ENCODE assay signal across 2 cellular contexts in the genomic region with DNA sequence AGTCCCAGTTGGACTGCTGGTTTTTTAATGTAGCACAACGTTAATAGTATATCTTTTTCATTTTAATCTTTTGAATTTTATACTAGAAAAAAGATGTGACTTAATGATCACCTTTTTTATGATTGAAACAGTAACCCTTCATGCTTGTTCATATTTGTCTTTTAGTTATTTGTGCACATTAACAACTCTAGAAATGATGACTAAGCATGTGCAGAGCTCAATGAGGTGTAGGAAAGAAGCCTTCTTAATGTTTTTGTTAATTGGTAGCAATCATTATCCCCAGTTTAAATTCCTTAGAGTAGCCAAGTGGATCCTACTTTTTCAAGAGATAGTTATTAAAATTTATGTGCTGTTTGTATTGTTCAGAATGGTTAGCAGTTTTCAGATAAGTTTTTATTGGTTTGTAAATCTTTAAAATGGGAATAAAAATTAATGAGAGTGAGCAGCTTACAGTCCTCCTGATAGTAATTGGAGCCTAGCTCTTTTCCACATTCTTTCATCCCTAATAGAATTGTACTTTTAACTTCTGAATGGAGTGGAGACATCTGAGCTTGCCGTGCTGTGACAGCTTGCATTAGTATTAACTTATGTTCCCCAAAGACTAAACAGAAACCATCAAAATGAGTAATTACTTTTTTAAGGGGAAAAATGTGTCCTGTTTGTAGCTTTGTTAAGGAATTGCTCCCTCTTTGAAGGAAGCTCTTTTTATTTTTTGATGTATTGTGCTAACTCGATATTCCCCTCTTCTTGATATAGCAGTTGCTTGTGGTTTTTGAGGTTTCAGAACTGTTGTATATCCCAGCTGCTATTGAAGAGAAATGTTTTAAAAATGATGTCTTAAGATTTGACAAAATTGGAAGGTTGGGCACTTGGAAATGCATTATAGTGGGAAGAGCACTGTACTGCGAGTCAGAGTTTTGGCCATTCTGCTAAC.
TF ChIP-seq lines count a peak whose summit lies in the region.

No MANE protein-coding gene starts in this region.

TF ChIP-seq in IMR-90, 13 proteins besides CTCF, POLR2A, EP300 and RAD21:
- TF ChIP-seq, protein P1, sequence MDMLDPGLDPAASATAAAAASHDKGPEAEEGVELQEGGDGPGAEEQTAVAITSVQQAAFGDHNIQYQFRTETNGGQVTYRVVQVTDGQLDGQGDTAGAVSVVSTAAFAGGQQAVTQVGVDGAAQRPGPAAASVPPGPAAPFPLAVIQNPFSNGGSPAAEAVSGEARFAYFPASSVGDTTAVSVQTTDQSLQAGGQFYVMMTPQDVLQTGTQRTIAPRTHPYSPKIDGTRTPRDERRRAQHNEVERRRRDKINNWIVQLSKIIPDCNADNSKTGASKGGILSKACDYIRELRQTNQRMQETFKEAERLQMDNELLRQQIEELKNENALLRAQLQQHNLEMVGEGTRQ (IDR thresholded peaks at IDR 0.05; ENCODE audit: low read depth, low read length) = no peak
- TF ChIP-seq MAFK (IDR thresholded peaks at IDR 0.05; ENCODE audit: low read depth, low read length) (peak; percentile 83), RFX5 (IDR thresholded peaks at IDR 0.05; ENCODE audit: low read depth, low read length) (no peak), RCOR1 (IDR thresholded peaks at IDR 0.05; ENCODE audit: insufficient replicate concordance, low read length) (no peak)

TF ChIP-seq in GM12878, 131 proteins besides CTCF, POLR2A, EP300 and RAD21:
- TF ChIP-seq PAX8 (IDR thresholded peaks at IDR 0.05) = no peak
- TF ChIP-seq, protein P2, sequence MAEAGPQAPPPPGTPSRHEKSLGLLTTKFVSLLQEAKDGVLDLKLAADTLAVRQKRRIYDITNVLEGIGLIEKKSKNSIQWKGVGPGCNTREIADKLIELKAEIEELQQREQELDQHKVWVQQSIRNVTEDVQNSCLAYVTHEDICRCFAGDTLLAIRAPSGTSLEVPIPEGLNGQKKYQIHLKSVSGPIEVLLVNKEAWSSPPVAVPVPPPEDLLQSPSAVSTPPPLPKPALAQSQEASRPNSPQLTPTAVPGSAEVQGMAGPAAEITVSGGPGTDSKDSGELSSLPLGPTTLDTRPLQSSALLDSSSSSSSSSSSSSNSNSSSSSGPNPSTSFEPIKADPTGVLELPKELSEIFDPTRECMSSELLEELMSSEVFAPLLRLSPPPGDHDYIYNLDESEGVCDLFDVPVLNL (IDR thresholded peaks at IDR 0.05; ENCODE audit: low read depth, low read length) = no peak
- no peak for TF ChIP-seq RCOR1 (conservative IDR thresholded peaks at IDR 0.05; ENCODE audit: low read depth, low read length)
- TF ChIP-seq ZNF24 (IDR thresholded peaks at IDR 0.05) = no peak
- no peak for TF ChIP-seq ZBTB11 (CRISPR knock-in tag; IDR thresholded peaks at IDR 0.05)
- 0 out of 2 replicates have a peak, but pooled peaks have one; percentile 18 for TF ChIP-seq CBFB (IDR thresholded peaks at IDR 0.05; ENCODE audit: low read depth)
- TF ChIP-seq, protein P3, sequence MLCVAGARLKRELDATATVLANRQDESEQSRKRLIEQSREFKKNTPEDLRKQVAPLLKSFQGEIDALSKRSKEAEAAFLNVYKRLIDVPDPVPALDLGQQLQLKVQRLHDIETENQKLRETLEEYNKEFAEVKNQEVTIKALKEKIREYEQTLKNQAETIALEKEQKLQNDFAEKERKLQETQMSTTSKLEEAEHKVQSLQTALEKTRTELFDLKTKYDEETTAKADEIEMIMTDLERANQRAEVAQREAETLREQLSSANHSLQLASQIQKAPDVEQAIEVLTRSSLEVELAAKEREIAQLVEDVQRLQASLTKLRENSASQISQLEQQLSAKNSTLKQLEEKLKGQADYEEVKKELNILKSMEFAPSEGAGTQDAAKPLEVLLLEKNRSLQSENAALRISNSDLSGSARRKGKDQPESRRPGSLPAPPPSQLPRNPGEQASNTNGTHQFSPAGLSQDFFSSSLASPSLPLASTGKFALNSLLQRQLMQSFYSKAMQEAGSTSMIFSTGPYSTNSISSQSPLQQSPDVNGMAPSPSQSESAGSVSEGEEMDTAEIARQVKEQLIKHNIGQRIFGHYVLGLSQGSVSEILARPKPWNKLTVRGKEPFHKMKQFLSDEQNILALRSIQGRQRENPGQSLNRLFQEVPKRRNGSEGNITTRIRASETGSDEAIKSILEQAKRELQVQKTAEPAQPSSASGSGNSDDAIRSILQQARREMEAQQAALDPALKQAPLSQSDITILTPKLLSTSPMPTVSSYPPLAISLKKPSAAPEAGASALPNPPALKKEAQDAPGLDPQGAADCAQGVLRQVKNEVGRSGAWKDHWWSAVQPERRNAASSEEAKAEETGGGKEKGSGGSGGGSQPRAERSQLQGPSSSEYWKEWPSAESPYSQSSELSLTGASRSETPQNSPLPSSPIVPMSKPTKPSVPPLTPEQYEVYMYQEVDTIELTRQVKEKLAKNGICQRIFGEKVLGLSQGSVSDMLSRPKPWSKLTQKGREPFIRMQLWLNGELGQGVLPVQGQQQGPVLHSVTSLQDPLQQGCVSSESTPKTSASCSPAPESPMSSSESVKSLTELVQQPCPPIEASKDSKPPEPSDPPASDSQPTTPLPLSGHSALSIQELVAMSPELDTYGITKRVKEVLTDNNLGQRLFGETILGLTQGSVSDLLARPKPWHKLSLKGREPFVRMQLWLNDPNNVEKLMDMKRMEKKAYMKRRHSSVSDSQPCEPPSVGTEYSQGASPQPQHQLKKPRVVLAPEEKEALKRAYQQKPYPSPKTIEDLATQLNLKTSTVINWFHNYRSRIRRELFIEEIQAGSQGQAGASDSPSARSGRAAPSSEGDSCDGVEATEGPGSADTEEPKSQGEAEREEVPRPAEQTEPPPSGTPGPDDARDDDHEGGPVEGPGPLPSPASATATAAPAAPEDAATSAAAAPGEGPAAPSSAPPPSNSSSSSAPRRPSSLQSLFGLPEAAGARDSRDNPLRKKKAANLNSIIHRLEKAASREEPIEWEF (IDR thresholded peaks at IDR 0.05; ENCODE audit: insufficient replicate concordance, low read depth, low read length) = no peak
- TF ChIP-seq NRF1 (conservative IDR thresholded peaks at IDR 0.05; ENCODE audit: low read depth, low read length) = no peak
- no peak for TF ChIP-seq MXI1 (IDR thresholded peaks at IDR 0.05; ENCODE audit: low read depth, low read length)
- TF ChIP-seq ETV6 (conservative IDR thresholded peaks at IDR 0.05 in 1 of 2, IDR thresholded peaks at IDR 0.05 in 1 of 2; ENCODE audit: borderline replicate concordance in 1 of 2, low read depth in 1 of 2) = no peak
- TF ChIP-seq, protein P4, sequence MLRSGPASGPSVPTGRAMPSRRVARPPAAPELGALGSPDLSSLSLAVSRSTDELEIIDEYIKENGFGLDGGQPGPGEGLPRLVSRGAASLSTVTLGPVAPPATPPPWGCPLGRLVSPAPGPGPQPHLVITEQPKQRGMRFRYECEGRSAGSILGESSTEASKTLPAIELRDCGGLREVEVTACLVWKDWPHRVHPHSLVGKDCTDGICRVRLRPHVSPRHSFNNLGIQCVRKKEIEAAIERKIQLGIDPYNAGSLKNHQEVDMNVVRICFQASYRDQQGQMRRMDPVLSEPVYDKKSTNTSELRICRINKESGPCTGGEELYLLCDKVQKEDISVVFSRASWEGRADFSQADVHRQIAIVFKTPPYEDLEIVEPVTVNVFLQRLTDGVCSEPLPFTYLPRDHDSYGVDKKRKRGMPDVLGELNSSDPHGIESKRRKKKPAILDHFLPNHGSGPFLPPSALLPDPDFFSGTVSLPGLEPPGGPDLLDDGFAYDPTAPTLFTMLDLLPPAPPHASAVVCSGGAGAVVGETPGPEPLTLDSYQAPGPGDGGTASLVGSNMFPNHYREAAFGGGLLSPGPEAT (IDR thresholded peaks at IDR 0.05; ENCODE audit: low read depth) = no peak
- TF ChIP-seq NFYA (IDR thresholded peaks at IDR 0.05; ENCODE audit: borderline replicate concordance, low read depth, low read length) = no peak
- TF ChIP-seq MYB (IDR thresholded peaks at IDR 0.05; ENCODE audit: borderline replicate concordance, low read depth, low read length) = no peak
- TF ChIP-seq KDM1A (IDR thresholded peaks at IDR 0.05; ENCODE audit: borderline replicate concordance) = no peak
- TF ChIP-seq RUNX3 (IDR thresholded peaks at IDR 0.05; ENCODE audit: low read length) = peak; percentile 77
- TF ChIP-seq, protein P5, sequence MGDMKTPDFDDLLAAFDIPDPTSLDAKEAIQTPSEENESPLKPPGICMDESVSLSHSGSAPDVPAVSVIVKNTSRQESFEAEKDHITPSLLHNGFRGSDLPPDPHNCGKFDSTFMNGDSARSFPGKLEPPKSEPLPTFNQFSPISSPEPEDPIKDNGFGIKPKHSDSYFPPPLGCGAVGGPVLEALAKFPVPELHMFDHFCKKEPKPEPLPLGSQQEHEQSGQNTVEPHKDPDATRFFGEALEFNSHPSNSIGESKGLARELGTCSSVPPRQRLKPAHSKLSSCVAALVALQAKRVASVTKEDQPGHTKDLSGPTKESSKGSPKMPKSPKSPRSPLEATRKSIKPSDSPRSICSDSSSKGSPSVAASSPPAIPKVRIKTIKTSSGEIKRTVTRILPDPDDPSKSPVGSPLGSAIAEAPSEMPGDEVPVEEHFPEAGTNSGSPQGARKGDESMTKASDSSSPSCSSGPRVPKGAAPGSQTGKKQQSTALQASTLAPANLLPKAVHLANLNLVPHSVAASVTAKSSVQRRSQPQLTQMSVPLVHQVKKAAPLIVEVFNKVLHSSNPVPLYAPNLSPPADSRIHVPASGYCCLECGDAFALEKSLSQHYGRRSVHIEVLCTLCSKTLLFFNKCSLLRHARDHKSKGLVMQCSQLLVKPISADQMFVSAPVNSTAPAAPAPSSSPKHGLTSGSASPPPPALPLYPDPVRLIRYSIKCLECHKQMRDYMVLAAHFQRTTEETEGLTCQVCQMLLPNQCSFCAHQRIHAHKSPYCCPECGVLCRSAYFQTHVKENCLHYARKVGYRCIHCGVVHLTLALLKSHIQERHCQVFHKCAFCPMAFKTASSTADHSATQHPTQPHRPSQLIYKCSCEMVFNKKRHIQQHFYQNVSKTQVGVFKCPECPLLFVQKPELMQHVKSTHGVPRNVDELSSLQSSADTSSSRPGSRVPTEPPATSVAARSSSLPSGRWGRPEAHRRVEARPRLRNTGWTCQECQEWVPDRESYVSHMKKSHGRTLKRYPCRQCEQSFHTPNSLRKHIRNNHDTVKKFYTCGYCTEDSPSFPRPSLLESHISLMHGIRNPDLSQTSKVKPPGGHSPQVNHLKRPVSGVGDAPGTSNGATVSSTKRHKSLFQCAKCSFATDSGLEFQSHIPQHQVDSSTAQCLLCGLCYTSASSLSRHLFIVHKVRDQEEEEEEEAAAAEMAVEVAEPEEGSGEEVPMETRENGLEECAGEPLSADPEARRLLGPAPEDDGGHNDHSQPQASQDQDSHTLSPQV (IDR thresholded peaks at IDR 0.05) = no peak
- no peak for TF ChIP-seq ZNF384 (IDR thresholded peaks at IDR 0.05; ENCODE audit: borderline replicate concordance, low read depth, low read length)
- 0 out of 2 replicates have a peak, but pooled peaks have one; percentile 22 for TF ChIP-seq IKZF1 (conservative IDR thresholded peaks at IDR 0.05)
- TF ChIP-seq IKZF2 (IDR thresholded peaks at IDR 0.05) = peak in 1 of 2 experiments; percentile 41; a peak in 1 of 4 replicates
